Comparison of ENCODE assay signal across 29 cellular contexts in the genomic region with DNA sequence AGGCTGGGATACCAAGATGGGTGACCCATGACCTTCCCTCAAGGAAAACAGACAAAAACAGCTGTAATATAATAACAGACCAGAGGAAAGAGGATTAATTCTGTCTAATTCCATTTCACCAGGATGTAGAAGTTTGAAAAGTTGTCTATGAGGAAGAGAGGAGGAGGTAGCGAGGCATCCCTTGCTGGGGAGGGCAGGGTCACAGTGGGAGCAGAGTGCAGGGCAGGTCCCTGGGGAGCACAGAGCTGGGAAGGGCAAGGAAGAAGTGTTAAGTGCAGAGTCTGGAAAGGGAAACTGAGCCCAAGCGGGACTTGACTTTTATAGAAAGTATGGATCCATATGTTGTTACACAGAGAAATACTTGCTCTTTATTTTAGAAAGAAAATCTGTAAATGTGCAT.
"Had no signal": no experiment of that assay in that cellular context is flagged by ENCODE, and none has a peak within 500 bp of the region (broad histone marks: within the 10 kb centered on the region; RNA-seq: fewer than 3 reads in every experiment).

No MANE protein-coding gene starts in this region.

- H3K36me3 ChIP-seq: Peyer's patch, SJSA1 had no signal

- H3K4me3 Mint-ChIP-seq: activated CD4-positive, alpha-beta memory T cell treated with anti-CD3 and anti-CD28 coated beads for 36 hours; activated CD4-positive, alpha-beta T cell treated with anti-CD3 and anti-CD28 coated beads, Interleukin-2, amount 10 ng/mL, durations not matched to agents 7 days and 5 days; activated naive CD4-positive, alpha-beta T cell treated with anti-CD3 and anti-CD28 coated beads, Interleukin-2, amount 10 ng/mL, durations not matched to agents 7 days and 5 days; activated naive CD8-positive, alpha-beta T cell; activated naive CD8-positive, alpha-beta T cell treated with anti-CD3 and anti-CD28 coated beads, Interleukin-2, amount 50 U/mL, for 24 hours; brain; T-helper 1 cell treated with Interleukin-12 subunit alpha and Interleukin-12 subunit beta and Interleukin-4 antibody, amounts not matched to agents 30 μg/mL and 1 μg/mL, for 36 hours; T-helper 2 cell treated with Interferon-gamma antibody and Interleukin-4, amounts not matched to agents 5 μg/mL and 100 μg/mL, for 36 hours had no signal

- H3K4me1 ChIP-seq: SJSA1 had no signal

- H3K9ac ChIP-seq: KMS-11, SK-N-SH had no signal

- H3K9me3 ChIP-seq: Peyer's patch, SJSA1, SK-N-SH had no signal

- H3K27ac Mint-ChIP-seq: activated CD4-positive, alpha-beta memory T cell treated with anti-CD3 and anti-CD28 coated beads for 36 hours; activated CD4-positive, alpha-beta T cell treated with anti-CD3 and anti-CD28 coated beads, Interleukin-2, amount 10 ng/mL, durations not matched to agents 7 days and 5 days; activated naive CD4-positive, alpha-beta T cell treated with anti-CD3 and anti-CD28 coated beads, Interleukin-2, amount 10 ng/mL, durations not matched to agents 7 days and 5 days; activated naive CD8-positive, alpha-beta T cell; activated naive CD8-positive, alpha-beta T cell treated with anti-CD3 and anti-CD28 coated beads, Interleukin-2, amount 50 U/mL, for 24 hours; T-helper 1 cell treated with Interleukin-12 subunit alpha and Interleukin-12 subunit beta and Interleukin-4 antibody, amounts not matched to agents 30 μg/mL and 1 μg/mL, for 36 hours; T-helper 2 cell treated with Interferon-gamma antibody and Interleukin-4, amounts not matched to agents 5 μg/mL and 100 μg/mL, for 36 hours had no signal

- DNase-seq: activated CD4-positive, alpha-beta memory T cell treated with anti-CD3 and anti-CD28 coated beads for 36 hours; activated CD4-positive, alpha-beta T cell treated with anti-CD3 and anti-CD28 coated beads, Interleukin-2, amount 10 ng/mL, durations not matched to agents 7 days and 5 days; activated CD8-positive, alpha-beta memory T cell treated with anti-CD3 and anti-CD28 coated beads, Interleukin-2, amount 50 U/mL, for 48 hours; activated effector memory CD4-positive, alpha-beta T cell treated with Interleukin-2 at 50 U/mL for 16 hours; activated naive CD4-positive, alpha-beta T cell treated with anti-CD3 and anti-CD28 coated beads, Interleukin-2, amount 10 ng/mL, durations not matched to agents 7 days and 5 days; activated naive CD8-positive, alpha-beta T cell treated with anti-CD3 and anti-CD28 coated beads, Interleukin-2, amount 50 U/mL, for 24 hours; activated T-cell treated with anti-CD3 and anti-CD28 coated beads, Interleukin-2, amount 50 U/mL, for 48 hours; anterior cingulate cortex; MM.1S; MV-4-11; NCI-H1092; NCI-H1436 treated with DMSO at 0.1 percent for 48 hours; NCI-H1694 treated with DMSO at 0.1 percent for 48 hours; NCI-H2029; NCI-H510A; NCI-H526; NCI-H748 treated with DMSO at 0.1 percent for 48 hours; NK-92 treated with Interleukin-12 subunit alpha and Interleukin-12 subunit beta, amount 100 ng/mL, for 24 hours; PC-3; Peyer's patch; RPMI8226; SHP77 treated with DMSO at 0.1 percent for 48 hours; SK-N-SH had no signal

- ATAC-seq: activated naive CD8-positive, alpha-beta T cell treated with anti-CD3 and anti-CD28 coated beads, Interleukin-2, amount 50 U/mL, for 24 hours; PC-3 had no signal

- H3K4me2 ChIP-seq: KMS-11, SK-N-SH had no signal

- H3K27me3 ChIP-seq: Peyer's patch, SJSA1 had no signal

- H3K27me3 Mint-ChIP-seq: activated naive CD8-positive, alpha-beta T cell treated with anti-CD3 and anti-CD28 coated beads, Interleukin-2, amount 50 U/mL, for 24 hours had no signal

- H3K36me3 Mint-ChIP-seq: activated CD4-positive, alpha-beta memory T cell treated with anti-CD3 and anti-CD28 coated beads for 36 hours; activated naive CD4-positive, alpha-beta T cell treated with anti-CD3 and anti-CD28 coated beads, Interleukin-2, amount 10 ng/mL, durations not matched to agents 7 days and 5 days; activated naive CD8-positive, alpha-beta T cell; brain had no signal

- H3K9me3 Mint-ChIP-seq: activated CD4-positive, alpha-beta memory T cell treated with anti-CD3 and anti-CD28 coated beads for 36 hours; activated CD4-positive, alpha-beta T cell treated with anti-CD3 and anti-CD28 coated beads, Interleukin-2, amount 10 ng/mL, durations not matched to agents 7 days and 5 days; activated naive CD4-positive, alpha-beta T cell treated with anti-CD3 and anti-CD28 coated beads, Interleukin-2, amount 10 ng/mL, durations not matched to agents 7 days and 5 days; activated naive CD8-positive, alpha-beta T cell treated with anti-CD3 and anti-CD28 coated beads, Interleukin-2, amount 50 U/mL, for 24 hours; brain; T-helper 1 cell treated with Interleukin-12 subunit alpha and Interleukin-12 subunit beta and Interleukin-4 antibody, amounts not matched to agents 30 μg/mL and 1 μg/mL, for 36 hours; T-helper 2 cell treated with Interferon-gamma antibody and Interleukin-4, amounts not matched to agents 5 μg/mL and 100 μg/mL, for 36 hours had no signal

- H3K27ac ChIP-seq: KMS-11, Peyer's patch, SJSA1 had no signal

- H3K9me2 ChIP-seq: SK-N-SH had no signal

- H3K4me3 ChIP-seq: Peyer's patch, SJSA1 had no signal
